Comparison of ENCODE assay signal across 11 cellular contexts in genomic region chr3:59386165-59386564, GRCh38.
DNase-seq lines count a peak whose midpoint lies in the region; ATAC-seq lines count a peak whose summit lies in the region.
"Had no signal": no experiment of that assay in that cellular context is flagged by ENCODE, and none has a peak within 500 bp of the region (broad histone marks: within the 10 kb centered on the region; RNA-seq: fewer than 3 reads in every experiment).

No MANE protein-coding gene starts in this region.

- H3K27me3 ChIP-seq in CD4-positive, alpha-beta memory T cell (ENCODE audit: insufficient read depth, low read length) = no peaks in the 10 kb centered on the region

- peak overlapping the region in 1 of 7 donors; percentile 5 for H3K27ac Mint-ChIP-seq in CD4-positive, alpha-beta memory T cell
- H3K27ac Mint-ChIP-seq in T-helper 17 cell = peak overlapping the region; percentile 66
- H3K27ac Mint-ChIP-seq: nephron had no signal

- peaks cover 0 to 4% (median 0%) of the 10 kb centered on the region in 8 donors for H3K9me3 Mint-ChIP-seq in CD4-positive, alpha-beta memory T cell
- H3K9me3 Mint-ChIP-seq: nephron had no signal

- no peak for DNase-seq in CD4-positive, alpha-beta memory T cell
- no peak for DNase-seq in T-helper 17 cell
- no peak for DNase-seq in NCI-H524 (lab: John Stamatoyannopoulos, UW)
- DNase-seq in posterior vena cava (ENCODE audit: low spot score) = no peak
- no peak for DNase-seq in mucosa of gallbladder (ENCODE audit: low spot score)
- DNase-seq: erythroblast, NCI-H1105 had no signal

- no peak overlapping the region for H3K27ac ChIP-seq in CD4-positive, alpha-beta memory T cell (ENCODE audit: low read depth, low read length)

- peaks cover 24% of the 10 kb centered on the region for H3K4me1 ChIP-seq in CD4-positive, alpha-beta memory T cell (ENCODE audit: insufficient read depth, low read length)

- intact Hi-C loops in CD4-positive, alpha-beta memory T cell (cut with micrococcal nuclease) = loop anchor here (5.0 kb wide), 1 partner anchor 66 kb away; no protein-coding TSS in a partner anchor
- intact Hi-C loops in posterior vena cava (cut with DNase I) = no loop called here

- CTCF ChIA-PET in CD4-positive, alpha-beta memory T cell (lab: Charles Lee; ENCODE audit: partially characterized antibody) = interaction anchor here (1.2 kb wide), 1 partner anchor 22 kb away, joined by 3 read pairs; no protein-coding TSS in a partner anchor

- H3K36me3 Mint-ChIP-seq in CD4-positive, alpha-beta memory T cell = no peaks in the 10 kb centered on the region
- no peaks in the 10 kb centered on the region for H3K36me3 Mint-ChIP-seq in T-helper 17 cell (ENCODE audit: low read depth)

- peak overlapping the region in 6 of 8 donors; percentile 1 to 67 (median 44) for H3K4me3 Mint-ChIP-seq in CD4-positive, alpha-beta memory T cell
- no peak overlapping the region for H3K4me3 Mint-ChIP-seq in T-helper 17 cell
- H3K4me3 Mint-ChIP-seq: nephron had no signal

- H3K36me3 ChIP-seq in CD4-positive, alpha-beta memory T cell (ENCODE audit: insufficient read depth, low read length) = no peaks in the 10 kb centered on the region

- POLR2A ChIA-PET in CD4-positive, alpha-beta memory T cell (lab: Charles Lee; ENCODE audit: partially characterized antibody) = no interaction called here

- ATAC-seq in GM19328 (IDR thresholded peaks at IDR 0.05; ENCODE audit: unreplicated experiment) = peak; percentile 60
- ATAC-seq in HG03060 (IDR thresholded peaks at IDR 0.05; ENCODE audit: low read depth, unreplicated experiment) = peak; percentile 76
- no peak for ATAC-seq in T-helper 17 cell
- no peak for ATAC-seq in esophagus mucosa

- no peaks in the 10 kb centered on the region for H3K27me3 Mint-ChIP-seq in CD4-positive, alpha-beta memory T cell
- no peaks in the 10 kb centered on the region for H3K27me3 Mint-ChIP-seq in T-helper 17 cell

- H3K9me3 ChIP-seq in CD4-positive, alpha-beta memory T cell (ENCODE audit: control insufficient read depth in 1 of 2, low read length in 2 of 2) = no peaks in the 10 kb centered on the region
- no peaks in the 10 kb centered on the region for H3K9me3 ChIP-seq in T-helper 17 cell (ENCODE audit: control insufficient read depth, low read length, poor library complexity, severe bottlenecking)

- H3K4me3 ChIP-seq in CD4-positive, alpha-beta memory T cell (ENCODE audit: low read length in 2 of 2) = no peak overlapping the region

- peaks cover 18 to 40% (median 24%) of the 10 kb centered on the region in 4 donors for H3K4me1 Mint-ChIP-seq in CD4-positive, alpha-beta memory T cell
- peaks cover 24% of the 10 kb centered on the region for H3K4me1 Mint-ChIP-seq in T-helper 17 cell
- H3K4me1 Mint-ChIP-seq: nephron had no signal

Comparison
In these comparisons a context has a peak if more than half of its experiments do, and no peak if none do; other contexts are left out.
1. ATAC-seq: peak in GM19328 (single experiment) and HG03060 (single experiment); none in T-helper 17 cell (single experiment) and esophagus mucosa (single experiment).